26 cellular contexts compared by ENCODE assay signal in the genomic region with DNA sequence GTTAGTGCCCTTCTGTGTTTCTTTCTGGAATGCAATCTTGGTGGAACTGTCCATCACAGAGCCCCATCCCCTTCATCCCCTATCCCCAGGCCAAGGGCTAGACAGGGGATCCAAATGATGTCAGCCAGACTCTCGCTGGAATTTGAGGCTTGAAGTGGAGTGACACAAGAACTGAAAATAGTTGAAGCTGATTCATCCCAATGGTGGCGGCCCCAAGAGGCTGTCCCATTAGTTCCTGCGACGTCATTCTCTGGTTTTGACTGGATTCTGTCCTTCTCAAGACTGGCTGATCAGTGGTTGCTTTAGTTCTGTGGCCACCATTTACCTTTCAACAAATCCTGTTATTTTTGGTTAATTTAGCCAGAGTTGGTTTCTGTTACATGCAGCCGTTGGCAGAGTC. TPM values are rescaled to one million over a fixed set of nuclear protein-coding genes. Genes with fewer than 3 reads are reported as not detected.
DNase-seq lines count a peak whose midpoint lies in the region; ATAC-seq and TF ChIP-seq lines count a peak whose summit lies in the region.
"Had no signal": no experiment of that assay in that cellular context is flagged by ENCODE, and none has a peak within 500 bp of the region (broad histone marks: within the 10 kb centered on the region; RNA-seq: fewer than 3 reads in every experiment).

No MANE protein-coding gene starts in this region.

- peaks cover 12% of the 10 kb centered on the region for H3K4me1 ChIP-seq in GM23248 (ENCODE audit: insufficient read depth)
- no peaks in the 10 kb centered on the region for H3K4me1 ChIP-seq in right lobe of liver
- no peaks in the 10 kb centered on the region for H3K4me1 ChIP-seq in smooth muscle cell (ENCODE audit: low read depth)
- H3K4me1 ChIP-seq: BE2C, tibial nerve had no signal

- peak; percentile 67 for ATAC-seq in activated T-helper 17 cell treated with anti-CD3 and anti-CD28 coated beads, Interleukin-2, amount 50 U/mL, for 72 hours (replicated peaks)
- no peak for ATAC-seq in right lobe of liver
- ATAC-seq in HG03095 (IDR thresholded peaks at IDR 0.05; ENCODE audit: unreplicated experiment): no peak
- ATAC-seq: HCT116; left lobe of liver; naive thymus-derived CD8-positive, alpha-beta T cell; stimulated activated naive CD8-positive, alpha-beta T cell treated with anti-CD3 and anti-CD28 coated beads, Interleukin-15, amount 100 ng/mL, for 72 hours had no signal

- 61 to 65% methylated on average over 5 of the region's 5 CpGs for WGBS in GM23248 (ENCODE audit: low coverage in 1 of 2, low lambda C conversion rate in 2 of 2, missing lambda C conversion rate in 2 of 2), 2 experiments
- WGBS in right lobe of liver (ENCODE audit: insufficient coverage, low coverage, low lambda C conversion rate, missing lambda C conversion rate): 98% methylated on average over 5 of the region's 5 CpGs
- WGBS in smooth muscle cell (ENCODE audit: low lambda C conversion rate): 85% methylated on average over 5 of the region's 5 CpGs

- TF ChIP-seq POLR2A in right lobe of liver (IDR thresholded peaks at IDR 0.05): no peak

- H3K27ac Mint-ChIP-seq in activated T-helper 17 cell treated with anti-CD3 and anti-CD28 coated beads, Interleukin-2, amount 50 U/mL, for 72 hours: no peak overlapping the region
- H3K27ac Mint-ChIP-seq: activated naive CD8-positive, alpha-beta T cell treated with anti-CD3 and anti-CD28 coated beads, Interleukin-2, amount 10 ng/mL, durations not matched to agents 7 days and 5 days; naive thymus-derived CD8-positive, alpha-beta T cell; stimulated activated naive CD8-positive, alpha-beta T cell treated with anti-CD3 and anti-CD28 coated beads, Interleukin-15, amount 100 ng/mL, for 72 hours; T-helper 2 cell treated with Interferon-gamma antibody and Interleukin-4, amounts not matched to agents 5 μg/mL and 100 μg/mL, for 36 hours had no signal

- no peaks in the 10 kb centered on the region for H3K27me3 Mint-ChIP-seq in activated T-helper 17 cell treated with anti-CD3 and anti-CD28 coated beads, Interleukin-2, amount 50 U/mL, for 72 hours
- H3K27me3 Mint-ChIP-seq: naive thymus-derived CD8-positive, alpha-beta T cell; stimulated activated naive CD8-positive, alpha-beta T cell treated with anti-CD3 and anti-CD28 coated beads, Interleukin-15, amount 100 ng/mL, for 72 hours had no signal

- no peaks in the 10 kb centered on the region for H3K4me1 Mint-ChIP-seq in activated T-helper 17 cell treated with anti-CD3 and anti-CD28 coated beads, Interleukin-2, amount 50 U/mL, for 72 hours

- no peaks in the 10 kb centered on the region for H3K9me3 Mint-ChIP-seq in activated T-helper 17 cell treated with anti-CD3 and anti-CD28 coated beads, Interleukin-2, amount 50 U/mL, for 72 hours
- H3K9me3 Mint-ChIP-seq: activated naive CD8-positive, alpha-beta T cell treated with anti-CD3 and anti-CD28 coated beads, Interleukin-2, amount 10 ng/mL, durations not matched to agents 7 days and 5 days; naive thymus-derived CD8-positive, alpha-beta T cell; stimulated activated naive CD8-positive, alpha-beta T cell treated with anti-CD3 and anti-CD28 coated beads, Interleukin-15, amount 100 ng/mL, for 72 hours; T-helper 2 cell treated with Interferon-gamma antibody and Interleukin-4, amounts not matched to agents 5 μg/mL and 100 μg/mL, for 36 hours had no signal

- in situ Hi-C loops in GM23248 (cut with MboI): no loop called here

- no peaks in the 10 kb centered on the region for H3K79me2 ChIP-seq in GM23248 (ENCODE audit: insufficient read depth)
- H3K79me2 ChIP-seq in smooth muscle cell (ENCODE audit: low read depth): no peaks in the 10 kb centered on the region

- H2AFZ ChIP-seq in GM23248 (no peak overlapping the region), smooth muscle cell (ENCODE audit: low read depth) (no peak overlapping the region)

- H3F3A ChIP-seq in GM23248 (ENCODE audit: insufficient read depth) (peaks cover 6% of the 10 kb centered on the region; the same call in 1 of the 2 replicates), smooth muscle cell (ENCODE audit: low read depth) (no peaks in the 10 kb centered on the region)

- intact Hi-C loops in right lobe of liver (cut with DNase I): no loop called here

- peak; percentile 27 for DNase-seq in Daoy (ENCODE audit: low read depth)
- peak; percentile 17 for DNase-seq in GM23248
- DNase-seq in myocyte (ENCODE audit: low read depth): peak; percentile 55
- DNase-seq in right lobe of liver: no peak
- no peak for DNase-seq in smooth muscle cell (lab: John Stamatoyannopoulos, UW; ENCODE audit: unreplicated experiment)
- no peak for DNase-seq in NCI-H187 (lab: John Stamatoyannopoulos, UW)
- DNase-seq: activated CD4-positive, alpha-beta T cell treated with anti-CD3 and anti-CD28 coated beads, Interleukin-2, amount 50 U/mL, for 1 hour; activated CD8-positive, alpha-beta memory T cell treated with anti-CD3 and anti-CD28 coated beads, Interleukin-2, amount 50 U/mL, for 48 hours; activated naive CD8-positive, alpha-beta T cell treated with anti-CD3 and anti-CD28 coated beads, Interleukin-2, amount 10 ng/mL, durations not matched to agents 7 days and 5 days; BE2C; DMS153; GDM1; naive thymus-derived CD8-positive, alpha-beta T cell; NCI-H1092 treated with DMSO at 0.1 percent for 48 hours; NCI-H187 treated with DMSO at 0.1 percent for 48 hours; NCI-H526; nucleus accumbens; SHP77; stimulated activated naive CD8-positive, alpha-beta T cell treated with anti-CD3 and anti-CD28 coated beads, Interleukin-15, amount 100 ng/mL, for 72 hours; WERI-Rb-1 had no signal

- H3K9me3 ChIP-seq in GM23248 (ENCODE audit: low read depth): no peaks in the 10 kb centered on the region
- no peaks in the 10 kb centered on the region for H3K9me3 ChIP-seq in right lobe of liver
- no peaks in the 10 kb centered on the region for H3K9me3 ChIP-seq in smooth muscle cell (replicated peaks; ENCODE audit: low read depth)
- H3K9me3 ChIP-seq: BE2C, tibial nerve had no signal

- H3K27ac ChIP-seq in GM23248 (no peak overlapping the region), right lobe of liver (no peak overlapping the region), smooth muscle cell (ENCODE audit: low read depth) (no peak overlapping the region)
- H3K27ac ChIP-seq: tibial nerve, WERI-Rb-1 had no signal

- H4K20me1 ChIP-seq in GM23248 (ENCODE audit: insufficient read depth): no peaks in the 10 kb centered on the region
- no peaks in the 10 kb centered on the region for H4K20me1 ChIP-seq in smooth muscle cell (ENCODE audit: low read depth)

- H3K4me3 ChIP-seq in GM23248 (no peak overlapping the region), right lobe of liver (no peak overlapping the region), smooth muscle cell (no peak overlapping the region)
- H3K4me3 ChIP-seq: tibial nerve had no signal

- H3K27me3 ChIP-seq in GM23248 (replicated peaks; ENCODE audit: insufficient read depth): no peaks in the 10 kb centered on the region
- no peaks in the 10 kb centered on the region for H3K27me3 ChIP-seq in right lobe of liver
- no peaks in the 10 kb centered on the region for H3K27me3 ChIP-seq in smooth muscle cell (ENCODE audit: low read depth)
- H3K27me3 ChIP-seq: BE2C, tibial nerve had no signal

- no peak for TF ChIP-seq CTCF in right lobe of liver (IDR thresholded peaks at IDR 0.05)
- no peak for TF ChIP-seq CTCF in smooth muscle cell (IDR thresholded peaks at IDR 0.05; ENCODE audit: borderline replicate concordance, insufficient read depth, poor library complexity, severe bottlenecking)

- no peaks in the 10 kb centered on the region for H3K9me2 ChIP-seq in GM23248 (ENCODE audit: insufficient read depth)

- H3K4me2 ChIP-seq in GM23248 (ENCODE audit: unreplicated experiment) (no peak overlapping the region), smooth muscle cell (no peak overlapping the region)

- no peak overlapping the region for H3K9ac ChIP-seq in GM23248
- no peak overlapping the region for H3K9ac ChIP-seq in smooth muscle cell (ENCODE audit: low read depth)

- no peak overlapping the region for H3K4me3 Mint-ChIP-seq in activated T-helper 17 cell treated with anti-CD3 and anti-CD28 coated beads, Interleukin-2, amount 50 U/mL, for 72 hours
- H3K4me3 Mint-ChIP-seq: activated naive CD8-positive, alpha-beta T cell treated with anti-CD3 and anti-CD28 coated beads, Interleukin-2, amount 10 ng/mL, durations not matched to agents 7 days and 5 days; naive thymus-derived CD8-positive, alpha-beta T cell; stimulated activated naive CD8-positive, alpha-beta T cell treated with anti-CD3 and anti-CD28 coated beads, Interleukin-15, amount 100 ng/mL, for 72 hours; T-helper 2 cell treated with Interferon-gamma antibody and Interleukin-4, amounts not matched to agents 5 μg/mL and 100 μg/mL, for 36 hours had no signal

- no peaks in the 10 kb centered on the region for H3K36me3 ChIP-seq in GM23248 (ENCODE audit: low read depth)
- H3K36me3 ChIP-seq in right lobe of liver: no peaks in the 10 kb centered on the region
- no peaks in the 10 kb centered on the region for H3K36me3 ChIP-seq in smooth muscle cell (ENCODE audit: low read depth)
- H3K36me3 ChIP-seq: BE2C, tibial nerve, WERI-Rb-1 had no signal

- no peaks in the 10 kb centered on the region for H3K36me3 Mint-ChIP-seq in activated T-helper 17 cell treated with anti-CD3 and anti-CD28 coated beads, Interleukin-2, amount 50 U/mL, for 72 hours (ENCODE audit: low read depth)
- H3K36me3 Mint-ChIP-seq: activated naive CD8-positive, alpha-beta T cell treated with anti-CD3 and anti-CD28 coated beads, Interleukin-2, amount 10 ng/mL, durations not matched to agents 7 days and 5 days had no signal

RNA-seq across cellular contexts. Expression of a gene that starts 59.9 kb away (rescaled TPM):
- 353 and 407 TPM in 2 replicates for total RNA-seq in Daoy (2014; rRNA removed; shearing (Covaris generic))
- total RNA-seq in GM23248 (2014; rRNA removed; shearing (Covaris generic)): 200 and 350 TPM in 2 replicates
- polyA plus RNA-seq in GM23248 (2016; fragmentation: Nextera tagmentation; extraction: Ambion mirVana) (462 and 489 TPM in 2 replicates), smooth muscle cell (394 and 466 TPM in 2 replicates)
- 100 to 1,000 TPM; 263 to 402 TPM for total RNA-seq in activated T-helper 17 cell treated with anti-CD3 and anti-CD28 coated beads, Interleukin-2, amount 50 U/mL, for 72 hours
- total RNA-seq in myocyte (151 and 317 TPM in 2 replicates), right lobe of liver (100 to 1,000 TPM in 3 of 6 experiments, 10 to 100 TPM in 3; 52.5 to 124 (median 94.9) TPM), smooth muscle cell (321 and 333 TPM in 2 replicates)
- polyA plus RNA-seq in myocyte (2012): 128 TPM

Comparison
In these comparisons a context has a peak if more than half of its experiments do, and no peak if none do; other contexts are left out.
1. DNase-seq: peak in Daoy (single experiment), GM23248 (single experiment) and myocyte (single experiment); none in right lobe of liver (0 of 3), smooth muscle cell (single experiment) and NCI-H187 (0 of 2).